Comparison of ENCODE assay signal across 1 cellular context in the genomic region with DNA sequence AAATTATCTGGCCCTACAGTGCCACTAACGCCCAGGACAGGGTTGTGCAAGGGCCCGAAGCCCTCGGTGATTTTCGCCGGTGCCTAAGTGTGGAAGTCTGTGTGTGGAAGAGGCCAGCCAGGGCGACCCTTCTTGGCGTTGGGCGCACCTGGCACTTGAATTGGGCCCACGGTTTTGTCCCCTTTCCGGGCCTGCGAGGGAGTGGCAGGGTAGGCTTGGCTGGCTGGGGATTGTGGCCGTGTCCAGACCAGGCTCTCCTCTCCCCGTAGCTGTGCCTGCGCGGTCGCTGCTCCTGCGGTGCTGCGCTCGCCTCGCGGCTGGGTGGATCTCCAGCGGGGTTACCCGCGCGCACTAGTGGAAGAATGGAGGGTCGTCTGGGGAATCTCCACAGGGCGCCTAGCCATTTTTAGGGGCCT.
TF ChIP-seq lines count a peak whose summit lies in the region.

No MANE protein-coding gene starts in this region.

TF ChIP-seq in WTC11, 78 proteins besides CTCF, POLR2A, EP300 and RAD21 (continued from another document):
- TF ChIP-seq, protein P1, sequence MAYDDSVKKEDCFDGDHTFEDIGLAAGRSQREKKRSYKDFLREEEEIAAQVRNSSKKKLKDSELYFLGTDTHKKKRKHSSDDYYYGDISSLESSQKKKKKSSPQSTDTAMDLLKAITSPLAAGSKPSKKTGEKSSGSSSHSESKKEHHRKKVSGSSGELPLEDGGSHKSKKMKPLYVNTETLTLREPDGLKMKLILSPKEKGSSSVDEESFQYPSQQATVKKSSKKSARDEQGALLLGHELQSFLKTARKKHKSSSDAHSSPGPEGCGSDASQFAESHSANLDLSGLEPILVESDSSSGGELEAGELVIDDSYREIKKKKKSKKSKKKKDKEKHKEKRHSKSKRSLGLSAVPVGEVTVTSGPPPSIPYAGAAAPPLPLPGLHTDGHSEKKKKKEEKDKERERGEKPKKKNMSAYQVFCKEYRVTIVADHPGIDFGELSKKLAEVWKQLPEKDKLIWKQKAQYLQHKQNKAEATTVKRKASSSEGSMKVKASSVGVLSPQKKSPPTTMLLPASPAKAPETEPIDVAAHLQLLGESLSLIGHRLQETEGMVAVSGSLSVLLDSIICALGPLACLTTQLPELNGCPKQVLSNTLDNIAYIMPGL (CRISPR knock-in tag; IDR thresholded peaks at IDR 0.05): no peak
